In the genomic region with DNA sequence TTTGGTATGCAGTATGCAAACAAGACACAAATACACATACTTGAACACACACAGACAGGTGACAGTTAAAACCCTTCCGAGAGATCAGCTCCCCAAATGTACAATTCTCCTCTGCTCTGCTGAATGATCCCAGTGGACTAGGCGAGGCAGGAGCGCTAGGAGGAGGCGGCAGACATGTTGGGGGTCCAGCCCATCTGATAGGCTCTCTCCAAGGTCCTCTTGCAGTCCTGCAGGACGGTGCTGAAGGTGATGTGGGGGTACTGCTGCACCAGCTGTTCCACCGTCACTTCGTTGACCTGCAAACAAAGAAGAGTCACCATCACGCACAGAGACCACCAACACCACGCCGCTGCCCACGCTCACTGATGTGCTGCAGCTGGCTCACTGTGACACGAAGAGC, we compare ENCODE assay signal across 17 cellular contexts.
DNase-seq lines count a peak whose midpoint lies in the region; ATAC-seq and TF ChIP-seq lines count a peak whose summit lies in the region.
"Had no signal": no experiment of that assay in that cellular context is flagged by ENCODE, and none has a peak within 500 bp of the region (broad histone marks: within the 10 kb centered on the region; RNA-seq: fewer than 3 reads in every experiment).

No MANE protein-coding gene starts in this region.

- H2BK15ac ChIP-seq in neuronal stem cell (ENCODE audit: low read length) = peak overlapping the region; percentile 20

- no peak overlapping the region for H3K27ac Mint-ChIP-seq in activated CD4-positive, alpha-beta T cell treated with anti-CD3 and anti-CD28 coated beads, Interleukin-2, amount 10 ng/mL, durations not matched to agents 24 days and 14 days
- H3K27ac Mint-ChIP-seq: CD4-positive, alpha-beta memory T cell; IgD-negative memory B cell had no signal

- no peaks in the 10 kb centered on the region for H3K36me3 Mint-ChIP-seq in activated CD4-positive, alpha-beta T cell treated with anti-CD3 and anti-CD28 coated beads, Interleukin-2, amount 10 ng/mL, durations not matched to agents 24 days and 14 days (ENCODE audit: low read depth)

- no peaks in the 10 kb centered on the region for H3K9me3 ChIP-seq in Karpas-422 (ENCODE audit: low read length)
- H3K9me3 ChIP-seq in neuronal stem cell (replicated peaks in 1 of 2; ENCODE audit: control insufficient read depth in 2 of 2, insufficient read depth in 1 of 2, low read depth in 1 of 2, low read length in 2 of 2) = no peaks in the 10 kb centered on the region
- no peaks in the 10 kb centered on the region for H3K9me3 ChIP-seq in upper lobe of right lung
- H3K9me3 ChIP-seq: BLaER1 had no signal

- H3K4me3 ChIP-seq in Karpas-422 (ENCODE audit: low read length) = no peak overlapping the region
- no peak overlapping the region for H3K4me3 ChIP-seq in neuronal stem cell (ENCODE audit: low read length in 2 of 2)
- H3K4me3 ChIP-seq in upper lobe of right lung = no peak overlapping the region
- H3K4me3 ChIP-seq: BLaER1, GM23248 had no signal

- no peaks in the 10 kb centered on the region for H3K4me1 Mint-ChIP-seq in activated CD4-positive, alpha-beta T cell treated with anti-CD3 and anti-CD28 coated beads, Interleukin-2, amount 10 ng/mL, durations not matched to agents 24 days and 14 days
- H3K4me1 Mint-ChIP-seq: CD14-positive monocyte; CD4-positive, alpha-beta memory T cell; IgD-negative memory B cell had no signal

- no peak overlapping the region for H3K23ac ChIP-seq in neuronal stem cell (ENCODE audit: low read depth, low read length, poor library complexity)

- H3K9ac ChIP-seq in Karpas-422 (ENCODE audit: low read length) = no peak overlapping the region
- no peak overlapping the region for H3K9ac ChIP-seq in neuronal stem cell (ENCODE audit: low read depth, low read length, poor library complexity)
- H3K9ac ChIP-seq: BLaER1, GM23248 had no signal

- H3K27me3 Mint-ChIP-seq in activated CD4-positive, alpha-beta T cell treated with anti-CD3 and anti-CD28 coated beads, Interleukin-2, amount 10 ng/mL, durations not matched to agents 24 days and 14 days = no peaks in the 10 kb centered on the region
- H3K27me3 Mint-ChIP-seq: CD4-positive, alpha-beta memory T cell; IgD-negative memory B cell had no signal

- H4K20me1 ChIP-seq in Karpas-422 (ENCODE audit: insufficient read depth, low read depth, low read length) = no peaks in the 10 kb centered on the region
- H4K20me1 ChIP-seq: BLaER1 had no signal

- H3K14ac ChIP-seq in neuronal stem cell (ENCODE audit: low read length) = no peak overlapping the region

- peak overlapping the region; percentile 47 for H2BK12ac ChIP-seq in neuronal stem cell (ENCODE audit: low read length)

- peak overlapping the region; percentile 38 for H4K91ac ChIP-seq in neuronal stem cell (ENCODE audit: low read depth, low read length, poor library complexity)

- H3K4me2 ChIP-seq in Karpas-422 (ENCODE audit: low read depth, low read length, poor library complexity, severe bottlenecking) = no peak overlapping the region
- H3K4me2 ChIP-seq in neuronal stem cell (ENCODE audit: insufficient read depth, low read length, poor library complexity, severe bottlenecking) = no peak overlapping the region
- H3K4me2 ChIP-seq: BLaER1 had no signal

- ATAC-seq in HG02885 (IDR thresholded peaks at IDR 0.05; ENCODE audit: poor library complexity, unreplicated experiment) = no peak
- ATAC-seq in HG02973 (IDR thresholded peaks at IDR 0.05; ENCODE audit: unreplicated experiment) = no peak
- ATAC-seq in upper lobe of right lung = no peak

- no CpG with 5 or more reads among the region's 12 CpGs for WGBS in neuronal stem cell (ENCODE audit: extremely low coverage in 2 of 2, insufficient read length in 2 of 2, insufficient replicate concordance in 1 of 2), 2 donors

- no peak overlapping the region for H2BK5ac ChIP-seq in neuronal stem cell (ENCODE audit: low read length)

- no peaks in the 10 kb centered on the region for H3K79me2 ChIP-seq in Karpas-422 (ENCODE audit: low read length)

- H3K27me3 ChIP-seq in Karpas-422 (ENCODE audit: low read length) (no peaks in the 10 kb centered on the region), neuronal stem cell (ENCODE audit: control insufficient read depth in 3 of 3, insufficient read depth in 3 of 3, low read depth in 1 of 3, low read length in 3 of 3) (no peaks in the 10 kb centered on the region), upper lobe of right lung (no peaks in the 10 kb centered on the region)
- H3K27me3 ChIP-seq: BLaER1 had no signal

- no peak overlapping the region for H4K8ac ChIP-seq in neuronal stem cell (ENCODE audit: low read depth, low read length)

- H3K4ac ChIP-seq in neuronal stem cell (ENCODE audit: low read length) = peak overlapping the region; percentile 91

- intact Hi-C loops in activated CD4-positive, alpha-beta T cell treated with anti-CD3 and anti-CD28 coated beads, Interleukin-2, amount 10 ng/mL, durations not matched to agents 24 days and 14 days (cut with micrococcal nuclease) = no loop called here
- intact Hi-C loops in upper lobe of right lung (cut with DNase I) = no loop called here

- peak overlapping the region; percentile 61 for H3K18ac ChIP-seq in neuronal stem cell (ENCODE audit: low read length)

- H2AFZ ChIP-seq in Karpas-422 (ENCODE audit: low read length) (no peak overlapping the region), neuronal stem cell (ENCODE audit: low read length) (no peak overlapping the region)
- H2AFZ ChIP-seq: GM23248 had no signal

- no peak for TF ChIP-seq CTCF in upper lobe of right lung (IDR thresholded peaks at IDR 0.05)

- no peak overlapping the region for H2BK120ac ChIP-seq in neuronal stem cell (ENCODE audit: low read depth, low read length)

- H3K36me3 ChIP-seq in Karpas-422 (ENCODE audit: insufficient read depth, low read length) = no peaks in the 10 kb centered on the region
- no peaks in the 10 kb centered on the region for H3K36me3 ChIP-seq in neuronal stem cell (replicated peaks in 1 of 2; ENCODE audit: control insufficient read depth in 2 of 2, insufficient read depth in 2 of 2, low read length in 2 of 2)
- H3K36me3 ChIP-seq in upper lobe of right lung = peaks cover 5% of the 10 kb centered on the region
- H3K36me3 ChIP-seq: BLaER1 had no signal

- peak; percentile 47 for DNase-seq in activated CD4-positive, alpha-beta T cell treated with anti-CD3 and anti-CD28 coated beads, Interleukin-2, amount 10 ng/mL, durations not matched to agents 24 days and 14 days
- no peak for DNase-seq in activated CD4-positive, alpha-beta T cell treated with anti-CD3 and anti-CD28 coated beads, Interleukin-2, amount 50 U/mL, for 48 hours
- DNase-seq in Karpas-422 (peak; percentile 11), neuronal stem cell (ENCODE audit: low spot score) (no peak), upper lobe of right lung (no peak)
- DNase-seq: 8988T; CD4-positive, alpha-beta memory T cell; DMS153; DMS79; GDM1; GM23248; H7 had no signal

- no peaks in the 10 kb centered on the region for H3K79me1 ChIP-seq in neuronal stem cell (ENCODE audit: low read depth, low read length)

- peak overlapping the region; percentile 98 for H2AK5ac ChIP-seq in neuronal stem cell (ENCODE audit: low read depth, low read length)

- H3K4me1 ChIP-seq in Karpas-422 (ENCODE audit: low read length) = no peaks in the 10 kb centered on the region
- H3K4me1 ChIP-seq in neuronal stem cell (ENCODE audit: control insufficient read depth in 2 of 2, insufficient read depth in 1 of 2, low read depth in 1 of 2, low read length in 2 of 2) = peaks cover 0 to 2% of the 10 kb centered on the region in 2 donors
- no peaks in the 10 kb centered on the region for H3K4me1 ChIP-seq in upper lobe of right lung
- H3K4me1 ChIP-seq: BLaER1 had no signal

- no peaks in the 10 kb centered on the region for H3K9me2 ChIP-seq in Karpas-422 (replicated peaks; ENCODE audit: insufficient read depth, low read length)

- H3K4me3 Mint-ChIP-seq in activated CD4-positive, alpha-beta T cell treated with anti-CD3 and anti-CD28 coated beads, Interleukin-2, amount 10 ng/mL, durations not matched to agents 24 days and 14 days = no peak overlapping the region
- H3K4me3 Mint-ChIP-seq: CD14-positive monocyte; CD4-positive, alpha-beta memory T cell; IgD-negative memory B cell had no signal

- no peaks in the 10 kb centered on the region for H3K9me3 Mint-ChIP-seq in activated CD4-positive, alpha-beta T cell treated with anti-CD3 and anti-CD28 coated beads, Interleukin-2, amount 10 ng/mL, durations not matched to agents 24 days and 14 days
- H3K9me3 Mint-ChIP-seq: CD14-positive monocyte had no signal

- no peak overlapping the region for H3K27ac ChIP-seq in Karpas-422 (ENCODE audit: low read length)
- no peak overlapping the region for H3K27ac ChIP-seq in neuronal stem cell (replicated peaks; ENCODE audit: low read length)
- no peak overlapping the region for H3K27ac ChIP-seq in upper lobe of right lung
- H3K27ac ChIP-seq: BLaER1, GM23248 had no signal

Comparison
In these comparisons a context has a peak if more than half of its experiments do, and no peak if none do; other contexts are left out.
1. DNase-seq: peak in activated CD4-positive, alpha-beta T cell treated with anti-CD3 and anti-CD28 coated beads, Interleukin-2, amount 10 ng/mL, durations not matched to agents 24 days and 14 days (single experiment) and Karpas-422 (single experiment); none in activated CD4-positive, alpha-beta T cell treated with anti-CD3 and anti-CD28 coated beads, Interleukin-2, amount 50 U/mL, for 48 hours (0 of 2), neuronal stem cell (single experiment) and upper lobe of right lung (single experiment).